In the genomic region with DNA sequence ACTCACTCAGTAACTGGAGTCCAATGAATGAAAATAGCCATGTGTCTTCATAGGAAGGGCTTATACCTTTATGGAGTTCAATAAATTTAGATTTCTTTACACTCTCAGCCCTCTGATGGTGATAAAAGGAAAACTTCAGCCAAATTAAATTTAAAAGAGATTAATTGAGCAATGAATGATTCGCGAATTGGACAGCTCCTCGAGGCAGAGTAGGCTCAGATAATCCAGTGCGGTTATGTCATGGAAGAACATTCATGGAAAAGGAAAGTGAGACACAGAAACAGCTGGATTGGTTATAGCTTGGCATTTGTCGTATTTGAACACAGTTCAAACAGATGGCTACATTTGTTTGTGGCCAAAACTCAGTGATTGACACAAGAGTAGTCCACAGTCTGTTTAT, we compare ENCODE assay signal across 33 cellular contexts. TPM values are rescaled to one million over a fixed set of nuclear protein-coding genes. Genes with fewer than 3 reads are reported as not detected.
"Had no signal": no experiment of that assay in that cellular context is flagged by ENCODE, and none has a peak within 500 bp of the region (broad histone marks: within the 10 kb centered on the region; RNA-seq: fewer than 3 reads in every experiment).

No MANE protein-coding gene starts in this region.

- H3K4me1 ChIP-seq: left ventricle myocardium inferior, lower lobe of right lung, psoas muscle, sigmoid colon, transverse colon, upper lobe of right lung, uterus had no signal

- H3K4me2 ChIP-seq: hepatocyte had no signal

- H3K27ac ChIP-seq: hepatocyte, left ventricle myocardium inferior, lower lobe of right lung, ovary, psoas muscle, sigmoid colon, thoracic aorta, transverse colon, upper lobe of right lung, uterus had no signal

- FAIRE-seq: endometrium, frontal cortex, small intestine had no signal

- H3K79me2 ChIP-seq: hepatocyte had no signal

- H3K4me3 ChIP-seq: hepatocyte, left ventricle myocardium inferior, lower lobe of right lung, ovary, psoas muscle, sigmoid colon, thoracic aorta, transverse colon, upper lobe of right lung, uterus had no signal

- H3K27me3 ChIP-seq: hepatocyte, ovary, sigmoid colon, transverse colon, upper lobe of right lung, uterus had no signal

- DNase-seq: cerebellar nuclear complex; cortex of kidney; effector memory CD8-positive, alpha-beta T cell; erythroblast; head of caudate nucleus; islet precursor cell; kidney glomerular epithelial cell; left colon; left ventricle myocardium inferior; lower lobe of right lung; naive thymus-derived CD4-positive, alpha-beta T cell; occipital lobe; ovary; posterior cingulate gyrus; psoas muscle; right cardiac atrium; sigmoid colon; small intestine; stimulated activated CD4-positive, alpha-beta T cell treated with anti-CD3 and anti-CD28 coated beads, Interleukin-15, amount 100 ng/mL, for 24 hours; stimulated activated CD4-positive, alpha-beta T cell treated with anti-CD3 and anti-CD28 coated beads, Interleukin-2, amount 100 ng/mL, for 48 hours; stimulated activated naive B cell treated with anti-CD40 and anti-IgM and Interleukin-4, amounts not matched to agents 10 μg/mL and 1 μg/mL and 100 μg/mL, for 72 hours; transverse colon; upper lobe of right lung; uterus had no signal

- H3K9me3 ChIP-seq: left ventricle myocardium inferior, lower lobe of right lung, ovary, psoas muscle, sigmoid colon, thoracic aorta, transverse colon, upper lobe of right lung, uterus had no signal

- H2AFZ ChIP-seq: hepatocyte had no signal

- H3K36me3 ChIP-seq: left ventricle myocardium inferior, lower lobe of right lung, ovary, sigmoid colon, thoracic aorta, transverse colon, upper lobe of right lung, uterus had no signal

RNA-seq across cellular contexts. Expression of a gene that starts 54.5 kb away (rescaled TPM):
- total RNA-seq: dermis microvascular lymphatic vessel endothelial cell; fibroblast of villous mesenchyme; glomerular endothelial cell; left colon; left ventricle myocardium inferior; mononuclear cell; naive thymus-derived CD4-positive, alpha-beta T cell; ovary; renal cortical epithelial cell; right cardiac atrium; sigmoid colon; thoracic aorta; transverse colon; upper lobe of right lung; uterus had no signal
- polyA plus RNA-seq: hepatocyte; naive thymus-derived CD4-positive, alpha-beta T cell; right cardiac atrium; sigmoid colon; small intestine had no signal
